Comparison of ENCODE assay signal across 1 cellular context in genomic region chr11:1283906-1284305, GRCh38.
TF ChIP-seq lines count a peak whose summit lies in the region.

No MANE protein-coding gene starts in this region.

TF ChIP-seq in H1, 55 proteins besides CTCF, POLR2A, EP300 and RAD21 (continued from another document):
- no peak for TF ChIP-seq SP2 (IDR thresholded peaks at IDR 0.05; ENCODE audit: low read length)
- TF ChIP-seq BACH1 (IDR thresholded peaks at IDR 0.05; ENCODE audit: low read length) = no peak
- TF ChIP-seq TBP (IDR thresholded peaks at IDR 0.05; ENCODE audit: low read depth, low read length) = no peak
- TF ChIP-seq TAF7 (optimal IDR thresholded peaks at IDR 0.05; ENCODE audit: borderline replicate concordance, low read depth, low read length) = no peak
- no peak for TF ChIP-seq GTF2F1 (IDR thresholded peaks at IDR 0.05; ENCODE audit: borderline replicate concordance, low read depth, low read length)
- no peak for TF ChIP-seq MAFK (IDR thresholded peaks at IDR 0.05; ENCODE audit: low read depth, low read length)
- no peak for TF ChIP-seq HDAC2 (IDR thresholded peaks at IDR 0.05; ENCODE audit: borderline replicate concordance in 1 of 2, low read depth in 2 of 2, low read length in 2 of 2)
